Comparison of ENCODE assay signal across 22 cellular contexts in genomic region chr22:48895831-48896765, GRCh38.
DNase-seq lines count a peak whose midpoint lies in the region; ATAC-seq and TF ChIP-seq lines count a peak whose summit lies in the region.
"Had no signal": no experiment of that assay in that cellular context is flagged by ENCODE, and none has a peak within 500 bp of the region (broad histone marks: within the 10 kb centered on the region; RNA-seq: fewer than 3 reads in every experiment).

No MANE protein-coding gene starts in this region.

- H3K27me3 Mint-ChIP-seq in stimulated activated naive CD8-positive, alpha-beta T cell treated with anti-CD3 and anti-CD28 coated beads, Interleukin-15, amount 100 ng/mL, for 72 hours, result peaks cover 69% of the 10 kb centered on the region

- no peak overlapping the region for H3K4me2 ChIP-seq in osteoblast (ENCODE audit: insufficient read depth, low read length)
- no peak overlapping the region for H3K4me2 ChIP-seq in OCI-LY7 (ENCODE audit: low read length)

- no peak overlapping the region for H3K4me3 Mint-ChIP-seq in stimulated activated naive CD8-positive, alpha-beta T cell treated with anti-CD3 and anti-CD28 coated beads, Interleukin-15, amount 100 ng/mL, for 72 hours
- H3K4me3 Mint-ChIP-seq: CD14-positive monocyte had no signal

- H3K4me1 ChIP-seq in osteoblast (ENCODE audit: insufficient read depth, low read length), result no peaks in the 10 kb centered on the region
- no peaks in the 10 kb centered on the region for H3K4me1 ChIP-seq in OCI-LY7 (ENCODE audit: insufficient read depth, low read length, poor library complexity, severe bottlenecking)
- H3K4me1 ChIP-seq: SJCRH30 had no signal

- TF ChIP-seq CTCF in osteoblast (IDR thresholded peaks at IDR 0.05; ENCODE audit: extremely low read depth, low read depth, low read length), result no peak
- TF ChIP-seq CTCF in OCI-LY7 (conservative IDR thresholded peaks at IDR 0.05; ENCODE audit: low read length), result no peak

- H3K4me3 ChIP-seq in osteoblast (ENCODE audit: insufficient read depth, low read length) (no peak overlapping the region), OCI-LY7 (ENCODE audit: low read depth, low read length, poor library complexity, severe bottlenecking) (no peak overlapping the region)
- H3K4me3 ChIP-seq: SJCRH30 had no signal

- H3K27me3 ChIP-seq in osteoblast (ENCODE audit: insufficient read depth, low read length), result no peaks in the 10 kb centered on the region

- intact Hi-C loops in OCI-LY7 (cut with micrococcal nuclease; ENCODE audit: unreplicated experiment), result no loop called here

- no peaks in the 10 kb centered on the region for H3K4me1 Mint-ChIP-seq in stimulated activated naive CD8-positive, alpha-beta T cell treated with anti-CD3 and anti-CD28 coated beads, Interleukin-15, amount 100 ng/mL, for 72 hours
- H3K4me1 Mint-ChIP-seq: CD14-positive monocyte had no signal

- peak; percentile 16 for DNase-seq in activated CD4-positive, CD25-positive, alpha-beta regulatory T cell treated with anti-CD3 and anti-CD28 coated beads, Interleukin-2, amount 50 U/mL, for 72 hours
- DNase-seq in stimulated activated naive CD8-positive, alpha-beta T cell treated with anti-CD3 and anti-CD28 coated beads, Interleukin-15, amount 100 ng/mL, for 72 hours, result no peak
- DNase-seq in stimulated activated naive CD8-positive, alpha-beta T cell treated with anti-CD3 and anti-CD28 coated beads, Interleukin-15, Interleukin-2, amounts not matched to agents 100 U/mL and 50 U/mL, for 24 hours, result no peak
- DNase-seq in osteoblast (ENCODE audit: insufficient read length, low spot score, missing footprints), result peak; percentile 61
- DNase-seq in OCI-LY7 (ENCODE audit: low spot score), result no peak
- DNase-seq in NCI-H510A treated with DMSO at 0.1 percent for 48 hours (lab: John Stamatoyannopoulos, UW), result no peak
- DNase-seq: HCEC 1CT, KBM-7, MV-4-11, NCI-H1417, NCI-H187, NCI-H2107, NCI-H510A, NCI-H774, PC-3, RPMI8226, SJCRH30 had no signal

- H3K9me3 ChIP-seq in osteoblast (ENCODE audit: low read depth, low read length) (no peaks in the 10 kb centered on the region), OCI-LY7 (ENCODE audit: low read length) (no peaks in the 10 kb centered on the region)
- H3K9me3 ChIP-seq: SJCRH30 had no signal

- no peaks in the 10 kb centered on the region for H3K79me2 ChIP-seq in osteoblast (ENCODE audit: insufficient read depth, low read length)
- H3K79me2 ChIP-seq in OCI-LY7 (ENCODE audit: insufficient read depth, low read depth, low read length), result no peaks in the 10 kb centered on the region

- H3K27ac ChIP-seq in osteoblast (ENCODE audit: low read depth, low read length) (no peak overlapping the region), OCI-LY7 (ENCODE audit: low read depth, low read length, poor library complexity, severe bottlenecking) (no peak overlapping the region)
- H3K27ac ChIP-seq: 22Rv1, SJCRH30 had no signal

- no TSS peak for BruUV-seq in OCI-LY7 (replicated peaks; lab: Mats Ljungman, UMichigan)

- H4K20me1 ChIP-seq in osteoblast (ENCODE audit: insufficient read depth, low read length), result no peaks in the 10 kb centered on the region
- no peaks in the 10 kb centered on the region for H4K20me1 ChIP-seq in OCI-LY7 (ENCODE audit: insufficient read depth, low read length)

- POLR2A ChIA-PET in OCI-LY7 (lab: Charles Lee), result no interaction called here

- no peaks in the 10 kb centered on the region for H3K9me3 Mint-ChIP-seq in stimulated activated naive CD8-positive, alpha-beta T cell treated with anti-CD3 and anti-CD28 coated beads, Interleukin-15, amount 100 ng/mL, for 72 hours

- ATAC-seq in activated CD4-positive, CD25-positive, alpha-beta regulatory T cell treated with anti-CD3 and anti-CD28 coated beads, Interleukin-2, amount 50 U/mL, for 24 hours, result no peak
- ATAC-seq in stimulated activated naive CD8-positive, alpha-beta T cell treated with anti-CD3 and anti-CD28 coated beads, Interleukin-15, amount 100 ng/mL, for 72 hours, result peak; percentile 39
- no peak for ATAC-seq in stimulated activated naive CD8-positive, alpha-beta T cell treated with anti-CD3 and anti-CD28 coated beads, Interleukin-15, Interleukin-2, amounts not matched to agents 100 U/mL and 50 U/mL, for 24 hours
- no peak for ATAC-seq in HG02981 (IDR thresholded peaks at IDR 0.05; ENCODE audit: unreplicated experiment)
- ATAC-seq: HepG2, PC-3 had no signal

- H2AFZ ChIP-seq in osteoblast (ENCODE audit: low read length) (no peak overlapping the region), OCI-LY7 (ENCODE audit: low read length) (no peak overlapping the region)

- no peak overlapping the region for H3K27ac Mint-ChIP-seq in stimulated activated naive CD8-positive, alpha-beta T cell treated with anti-CD3 and anti-CD28 coated beads, Interleukin-15, amount 100 ng/mL, for 72 hours

- H3K36me3 ChIP-seq in osteoblast (ENCODE audit: insufficient read depth, low read length), result no peaks in the 10 kb centered on the region
- H3K36me3 ChIP-seq in OCI-LY7 (ENCODE audit: insufficient read depth, low read length), result no peaks in the 10 kb centered on the region
- H3K36me3 ChIP-seq: SJCRH30 had no signal

- CTCF ChIA-PET in OCI-LY7 (lab: Charles Lee; ENCODE audit: unreplicated experiment), result no interaction called here

- no peaks in the 10 kb centered on the region for H3K9me2 ChIP-seq in OCI-LY7 (ENCODE audit: insufficient read depth, low read length)

Comparison
In these comparisons a context has a peak if more than half of its experiments do, and no peak if none do; other contexts are left out.
1. DNase-seq: peak in activated CD4-positive, CD25-positive, alpha-beta regulatory T cell treated with anti-CD3 and anti-CD28 coated beads, Interleukin-2, amount 50 U/mL, for 72 hours (single experiment) and osteoblast (single experiment); none in stimulated activated naive CD8-positive, alpha-beta T cell treated with anti-CD3 and anti-CD28 coated beads, Interleukin-15, amount 100 ng/mL, for 72 hours (0 of 2), stimulated activated naive CD8-positive, alpha-beta T cell treated with anti-CD3 and anti-CD28 coated beads, Interleukin-15, Interleukin-2, amounts not matched to agents 100 U/mL and 50 U/mL, for 24 hours (single experiment), OCI-LY7 (single experiment) and NCI-H510A treated with DMSO at 0.1 percent for 48 hours (single experiment).